29 cellular contexts compared by ENCODE assay signal in genomic region chr7:151121380-151122170, GRCh38. TPM values are rescaled to one million over a fixed set of nuclear protein-coding genes. Genes with fewer than 3 reads are reported as not detected.
"Had no signal": no experiment of that assay in that cellular context is flagged by ENCODE, and none has a peak within 500 bp of the region (broad histone marks: within the 10 kb centered on the region; RNA-seq: fewer than 3 reads in every experiment).

No MANE protein-coding gene starts in this region.

- H3K4me3 Mint-ChIP-seq: activated CD8-positive, alpha-beta T cell treated with anti-CD3 and anti-CD28 coated beads, Interleukin-2, amount 10 ng/mL, durations not matched to agents 7 days and 5 days; activated naive CD4-positive, alpha-beta T cell treated with anti-CD3 and anti-CD28 coated beads, Interleukin-2, amount 50 U/mL, for 24 hours; activated T-cell treated with anti-CD3 and anti-CD28 coated beads, Interleukin-2, amount 50 U/mL, for 24 hours; activated T-helper 1 cell treated with anti-CD3 and anti-CD28 coated beads, Interleukin-12 subunit alpha, Interleukin-12 subunit beta, Interleukin-2, Interleukin-4 antibody, amounts not matched to agents 30 ng/mL and 10 ng/mL and 1 ng/mL, durations not matched to agents 14 hours and 24 hours and 36 hours had no signal

- H3K4me2 ChIP-seq: SK-N-SH had no signal

- H3K9me3 ChIP-seq: SJCRH30, SK-N-SH had no signal

- H3K27ac Mint-ChIP-seq: activated CD8-positive, alpha-beta T cell treated with anti-CD3 and anti-CD28 coated beads, Interleukin-2, amount 10 ng/mL, durations not matched to agents 7 days and 5 days; activated naive CD4-positive, alpha-beta T cell treated with anti-CD3 and anti-CD28 coated beads, Interleukin-2, amount 50 U/mL, for 24 hours; activated T-cell treated with anti-CD3 and anti-CD28 coated beads, Interleukin-2, amount 50 U/mL, for 24 hours; activated T-helper 1 cell treated with anti-CD3 and anti-CD28 coated beads, Interleukin-12 subunit alpha, Interleukin-12 subunit beta, Interleukin-2, Interleukin-4 antibody, amounts not matched to agents 30 ng/mL and 10 ng/mL and 1 ng/mL, durations not matched to agents 14 hours and 24 hours and 36 hours had no signal

- H3K27ac ChIP-seq: brain microvascular endothelial cell, cardiac muscle cell, SJCRH30 had no signal

- H3K27me3 Mint-ChIP-seq: activated naive CD4-positive, alpha-beta T cell treated with anti-CD3 and anti-CD28 coated beads, Interleukin-2, amount 50 U/mL, for 24 hours; activated T-cell treated with anti-CD3 and anti-CD28 coated beads, Interleukin-2, amount 50 U/mL, for 24 hours had no signal

- ATAC-seq: activated CD8-positive, alpha-beta T cell treated with anti-CD3 and anti-CD28 coated beads, Interleukin-2, amount 10 ng/mL, durations not matched to agents 7 days and 5 days; Panc1 had no signal

- H3K9me3 Mint-ChIP-seq: activated naive CD4-positive, alpha-beta T cell treated with anti-CD3 and anti-CD28 coated beads, Interleukin-2, amount 50 U/mL, for 24 hours; activated T-cell treated with anti-CD3 and anti-CD28 coated beads, Interleukin-2, amount 50 U/mL, for 24 hours; activated T-helper 1 cell treated with anti-CD3 and anti-CD28 coated beads, Interleukin-12 subunit alpha, Interleukin-12 subunit beta, Interleukin-2, Interleukin-4 antibody, amounts not matched to agents 30 ng/mL and 10 ng/mL and 1 ng/mL, durations not matched to agents 14 hours and 24 hours and 36 hours had no signal

- H3K4me1 ChIP-seq: SJCRH30 had no signal

- H3K9ac ChIP-seq: SK-N-SH had no signal

- H3K4me3 ChIP-seq: cardiac muscle cell, SJCRH30 had no signal

- DNase-seq: activated CD4-positive, alpha-beta T cell treated with anti-CD3 and anti-CD28 coated beads for 48 hours; activated CD4-positive, alpha-beta T cell treated with anti-CD3 and anti-CD28 coated beads, Interleukin-2, amount 50 U/mL, for 4 hours; activated CD4-positive, CD25-positive, alpha-beta regulatory T cell treated with anti-CD3 and anti-CD28 coated beads, Interleukin-2, amount 50 U/mL, for 72 hours; activated CD8-positive, alpha-beta memory T cell treated with anti-CD3 and anti-CD28 coated beads, Interleukin-2, amount 50 U/mL, for 48 hours; activated CD8-positive, alpha-beta T cell treated with anti-CD3 and anti-CD28 coated beads, Interleukin-2, amount 10 ng/mL, durations not matched to agents 7 days and 5 days; activated effector memory CD4-positive, alpha-beta T cell treated with Interleukin-2 at 50 U/mL for 16 hours; activated naive CD4-positive, alpha-beta T cell; activated T-cell treated with anti-CD3 and anti-CD28 coated beads, Interleukin-2, amount 50 U/mL, for 24 hours; amniotic stem cell; brain microvascular endothelial cell; Karpas-422; MM.1S; NCI-H1105; NCI-H1436; NCI-H1694 treated with DMSO at 0.1 percent for 48 hours; NCI-H2029 treated with DMSO at 0.1 percent for 48 hours; NCI-H510A treated with DMSO at 0.1 percent for 48 hours; NCI-H69; NK-92 treated with Interleukin-12 subunit alpha and Interleukin-12 subunit beta, amount 100 ng/mL, for 24 hours; OCI-M1; Right ventricle myocardium superior; RPMI8226; SJCRH30; SK-N-SH had no signal

- H3K27me3 ChIP-seq: brain microvascular endothelial cell, cardiac muscle cell, SJCRH30 had no signal

RNA-seq across cellular contexts. Expression of gene GBX1, which starts 45.9 kb away (rescaled TPM):
- total RNA-seq: activated CD8-positive, alpha-beta T cell treated with anti-CD3 and anti-CD28 coated beads, Interleukin-2, amount 10 ng/mL, durations not matched to agents 7 days and 5 days; activated T-helper 1 cell treated with anti-CD3 and anti-CD28 coated beads, Interleukin-12 subunit alpha, Interleukin-12 subunit beta, Interleukin-2, Interleukin-4 antibody, amounts not matched to agents 30 ng/mL and 10 ng/mL and 1 ng/mL, durations not matched to agents 14 hours and 24 hours and 36 hours; T-helper 1 cell treated with Interleukin-12 subunit alpha and Interleukin-12 subunit beta and Interleukin-4 antibody, amounts not matched to agents 30 ng/mL and 1 ng/mL, for 36 hours had no signal
- polyA plus RNA-seq: SK-N-SH had no signal
